In genomic region chr2:239369631-239370161, GRCh38 we compare ENCODE assay signal across 8 cellular contexts. TPM values are rescaled to one million over a fixed set of nuclear protein-coding genes. Genes with fewer than 3 reads are reported as not detected.
DNase-seq lines count a peak whose midpoint lies in the region; ATAC-seq and FAIRE-seq lines count a peak whose summit lies in the region.

No MANE protein-coding gene starts in this region.

- ATAC-seq in GM18502 (IDR thresholded peaks at IDR 0.05; ENCODE audit: poor library complexity, unreplicated experiment) (peak; percentile 85), HG02642 (IDR thresholded peaks at IDR 0.05; ENCODE audit: poor library complexity, unreplicated experiment) (peak; percentile 77)

- no peaks in the 10 kb centered on the region for H3K9me3 ChIP-seq in small intestine (ENCODE audit: control insufficient read depth, low read depth)

- H3K4me1 ChIP-seq in small intestine (ENCODE audit: control insufficient read depth in 2 of 2, insufficient read depth in 1 of 2, low read depth in 1 of 2, low read length in 1 of 2), result no peaks in the 10 kb centered on the region

- peaks cover 3% of the 10 kb centered on the region for H3K4me1 Mint-ChIP-seq in activated naive CD8-positive, alpha-beta T cell (ENCODE audit: low read depth)

- WGBS in small intestine, 3 donors, result 67 to 91% (median 79%) methylated on average over 20 of the region's 20 CpGs

- no peaks in the 10 kb centered on the region for H3K27me3 ChIP-seq in small intestine (ENCODE audit: control insufficient read depth in 2 of 2, insufficient read depth in 2 of 2, low read length in 2 of 2)

- peak overlapping the region; percentile 69 for H3K4me3 Mint-ChIP-seq in activated naive CD8-positive, alpha-beta T cell

- peak overlapping the region in 1 of 2 donors; percentile 49 for H3K27ac ChIP-seq in small intestine (ENCODE audit: low read depth in 1 of 2, low read length in 1 of 2)

- DNase-seq in SIG-M5 treated with dmso at 0.1 percent for 504 hours (lab: John Stamatoyannopoulos, UW; ENCODE audit: unreplicated experiment) (peak; percentile 87), small intestine (peak; percentile 14), NCI-H2029 (lab: John Stamatoyannopoulos, UW) (no peak), NCI-H2029 treated with DMSO at 0.1 percent for 48 hours (lab: John Stamatoyannopoulos, UW) (no peak), NCI-H82 treated with DMSO at 0.1 percent for 48 hours (lab: John Stamatoyannopoulos, UW; ENCODE audit: unreplicated experiment) (no peak)

- H3K36me3 Mint-ChIP-seq in activated naive CD8-positive, alpha-beta T cell, result peaks cover 3% of the 10 kb centered on the region

- FAIRE-seq in small intestine (lab: Jason Lieb, UNC), result no peak

- no peaks in the 10 kb centered on the region for H3K36me3 ChIP-seq in small intestine (ENCODE audit: control insufficient read depth in 2 of 2, insufficient read depth in 2 of 2, low read length in 2 of 2)

- no peak overlapping the region for H3K4me3 ChIP-seq in small intestine (ENCODE audit: low read depth in 1 of 2, low read length in 2 of 2)

- no peaks in the 10 kb centered on the region for H3K27me3 Mint-ChIP-seq in activated naive CD8-positive, alpha-beta T cell

- H3K27ac Mint-ChIP-seq in activated naive CD8-positive, alpha-beta T cell, result peak overlapping the region; percentile 91

- H3K9me3 Mint-ChIP-seq in activated naive CD8-positive, alpha-beta T cell (ENCODE audit: low read depth), result no peaks in the 10 kb centered on the region

RNA-seq across cellular contexts. Expression of gene HDAC4, which starts 31.1 kb away (rescaled TPM):
- 10 to 100 TPM in 1 of 3 donors, 1 to 10 TPM in 2; 3.1 to 11.3 (median 4.6) TPM for polyA plus RNA-seq in small intestine

Comparison
In these comparisons a context has a peak if more than half of its experiments do, and no peak if none do; other contexts are left out.
1. DNase-seq: peak in SIG-M5 treated with dmso at 0.1 percent for 504 hours (single experiment) and small intestine (single experiment); none in NCI-H2029 (single experiment), NCI-H2029 treated with DMSO at 0.1 percent for 48 hours (single experiment) and NCI-H82 treated with DMSO at 0.1 percent for 48 hours (single experiment).